Comparison of ENCODE assay signal across 14 cellular contexts in genomic region chr3:129312021-129312639, GRCh38. TPM values are rescaled to one million over a fixed set of nuclear protein-coding genes. Genes with fewer than 3 reads are reported as not detected.
DNase-seq lines count a peak whose midpoint lies in the region; ATAC-seq and TF ChIP-seq lines count a peak whose summit lies in the region.
"Had no signal": no experiment of that assay in that cellular context is flagged by ENCODE, and none has a peak within 500 bp of the region (broad histone marks: within the 10 kb centered on the region; RNA-seq: fewer than 3 reads in every experiment).

No MANE protein-coding gene starts in this region.

- H3K27ac ChIP-seq in esophagus squamous epithelium = peak overlapping the region in 3 of 4 donors; percentile 88 to 95 (median 91)

- WGBS in esophagus squamous epithelium, 2 donors = 68 to 74% methylated on average over 2 of the region's 2 CpGs

- H3K9me3 Mint-ChIP-seq in activated CD4-positive, alpha-beta T cell treated with anti-CD3 and anti-CD28 coated beads, Interleukin-2, amount 10 ng/mL, durations not matched to agents 7 days and 5 days = no peaks in the 10 kb centered on the region
- no peaks in the 10 kb centered on the region for H3K9me3 Mint-ChIP-seq in T-helper 1 cell treated with Interleukin-12 subunit alpha and Interleukin-12 subunit beta and Interleukin-4 antibody, amounts not matched to agents 30 μg/mL and 1 μg/mL, for 36 hours
- no peaks in the 10 kb centered on the region for H3K9me3 Mint-ChIP-seq in stimulated activated naive CD8-positive, alpha-beta T cell treated with anti-CD3 and anti-CD28 coated beads, Interleukin-15, amount 100 ng/mL, for 72 hours

- H3K4me1 Mint-ChIP-seq in activated CD4-positive, alpha-beta T cell treated with anti-CD3 and anti-CD28 coated beads, Interleukin-2, amount 10 ng/mL, durations not matched to agents 7 days and 5 days = peaks cover 39% of the 10 kb centered on the region
- peaks cover 28% of the 10 kb centered on the region for H3K4me1 Mint-ChIP-seq in T-helper 1 cell treated with Interleukin-12 subunit alpha and Interleukin-12 subunit beta and Interleukin-4 antibody, amounts not matched to agents 30 μg/mL and 1 μg/mL, for 36 hours (ENCODE audit: low read depth)
- H3K4me1 Mint-ChIP-seq in stimulated activated naive CD8-positive, alpha-beta T cell treated with anti-CD3 and anti-CD28 coated beads, Interleukin-15, amount 100 ng/mL, for 72 hours = peaks cover 58% of the 10 kb centered on the region

- CTCF ChIA-PET in activated CD4-positive, alpha-beta T cell treated with anti-CD3 and anti-CD28 coated beads, Interleukin-2, amount 10 ng/mL, durations not matched to agents 7 days and 5 days (lab: Charles Lee) = interaction anchor here (1.1 to 2.8 kb wide), 4 partner anchors 10 to 342 kb away, joined by 3 to 15 read pairs (median 8); no protein-coding TSS in a partner anchor

- peak; percentile 27 for DNase-seq in activated CD4-positive, alpha-beta T cell treated with anti-CD3 and anti-CD28 coated beads, Interleukin-2, amount 10 ng/mL, durations not matched to agents 7 days and 5 days
- no peak for DNase-seq in activated CD4-positive, alpha-beta T cell treated with anti-CD3 and anti-CD28 coated beads, Interleukin-2, amount 50 U/mL, for 4 hours
- DNase-seq in esophagus squamous epithelium (lab: John Stamatoyannopoulos, UW) = no peak
- peak; percentile 34 to 47 for DNase-seq in stimulated activated naive CD8-positive, alpha-beta T cell treated with anti-CD3 and anti-CD28 coated beads, Interleukin-15, amount 100 ng/mL, for 72 hours
- DNase-seq in H7 = no peak
- no peak for DNase-seq in NCI-H2029 (lab: John Stamatoyannopoulos, UW)
- DNase-seq: ACHN, DMS 273 treated with DMSO at 0.1 percent for 48 hours, Kasumi-1, kidney glomerular epithelial cell had no signal

- no peak overlapping the region for H3K4me3 ChIP-seq in esophagus squamous epithelium
- no peak overlapping the region for H3K4me3 ChIP-seq in H7 (ENCODE audit: insufficient read depth, low read depth, low read length)
- H3K4me3 ChIP-seq: smooth muscle cell, thyroid gland had no signal

- H3K4me3 Mint-ChIP-seq in activated CD4-positive, alpha-beta T cell treated with anti-CD3 and anti-CD28 coated beads, Interleukin-2, amount 10 ng/mL, durations not matched to agents 7 days and 5 days = no peak overlapping the region
- H3K4me3 Mint-ChIP-seq in T-helper 1 cell treated with Interleukin-12 subunit alpha and Interleukin-12 subunit beta and Interleukin-4 antibody, amounts not matched to agents 30 μg/mL and 1 μg/mL, for 36 hours = no peak overlapping the region
- no peak overlapping the region for H3K4me3 Mint-ChIP-seq in stimulated activated naive CD8-positive, alpha-beta T cell treated with anti-CD3 and anti-CD28 coated beads, Interleukin-15, amount 100 ng/mL, for 72 hours

- H3K27me3 ChIP-seq in esophagus squamous epithelium (no peaks in the 10 kb centered on the region), H7 (ENCODE audit: control insufficient read depth, insufficient read depth, low read length) (no peaks in the 10 kb centered on the region)
- H3K27me3 ChIP-seq: thyroid gland had no signal

- TF ChIP-seq CTCF in esophagus squamous epithelium (IDR thresholded peaks at IDR 0.05) = no peak

- H3K36me3 ChIP-seq in esophagus squamous epithelium = no peaks in the 10 kb centered on the region
- H3K36me3 ChIP-seq in H7 (replicated peaks; ENCODE audit: control insufficient read depth, insufficient read depth, low read length) = no peaks in the 10 kb centered on the region
- H3K36me3 ChIP-seq: thyroid gland had no signal

- H3K27me3 Mint-ChIP-seq in activated CD4-positive, alpha-beta T cell treated with anti-CD3 and anti-CD28 coated beads, Interleukin-2, amount 10 ng/mL, durations not matched to agents 7 days and 5 days = no peaks in the 10 kb centered on the region
- no peaks in the 10 kb centered on the region for H3K27me3 Mint-ChIP-seq in T-helper 1 cell treated with Interleukin-12 subunit alpha and Interleukin-12 subunit beta and Interleukin-4 antibody, amounts not matched to agents 30 μg/mL and 1 μg/mL, for 36 hours (ENCODE audit: low read depth)
- no peaks in the 10 kb centered on the region for H3K27me3 Mint-ChIP-seq in stimulated activated naive CD8-positive, alpha-beta T cell treated with anti-CD3 and anti-CD28 coated beads, Interleukin-15, amount 100 ng/mL, for 72 hours

- no peak for TF ChIP-seq POLR2A in esophagus squamous epithelium (IDR thresholded peaks at IDR 0.05)

- peaks cover 20 to 57% (median 36%) of the 10 kb centered on the region in 3 donors for H3K4me1 ChIP-seq in esophagus squamous epithelium

- ATAC-seq in stimulated activated naive CD8-positive, alpha-beta T cell treated with anti-CD3 and anti-CD28 coated beads, Interleukin-15, amount 100 ng/mL, for 72 hours = peak; percentile 38
- ATAC-seq in HG02870 (IDR thresholded peaks at IDR 0.05; ENCODE audit: unreplicated experiment) = no peak

- POLR2A ChIA-PET in activated CD4-positive, alpha-beta T cell treated with anti-CD3 and anti-CD28 coated beads, Interleukin-2, amount 10 ng/mL, durations not matched to agents 7 days and 5 days (lab: Charles Lee) = no interaction called here

- intact Hi-C loops in esophagus squamous epithelium (cut with DNase I) = no loop called here

- peaks cover 15% of the 10 kb centered on the region for H3K36me3 Mint-ChIP-seq in activated CD4-positive, alpha-beta T cell treated with anti-CD3 and anti-CD28 coated beads, Interleukin-2, amount 10 ng/mL, durations not matched to agents 7 days and 5 days (ENCODE audit: low read depth)
- peaks cover 8% of the 10 kb centered on the region for H3K36me3 Mint-ChIP-seq in T-helper 1 cell treated with Interleukin-12 subunit alpha and Interleukin-12 subunit beta and Interleukin-4 antibody, amounts not matched to agents 30 μg/mL and 1 μg/mL, for 36 hours (ENCODE audit: low read depth)

- no peaks in the 10 kb centered on the region for H3K9me3 ChIP-seq in esophagus squamous epithelium
- H3K9me3 ChIP-seq: thyroid gland had no signal

- peak overlapping the region; percentile 42 for H3K27ac Mint-ChIP-seq in activated CD4-positive, alpha-beta T cell treated with anti-CD3 and anti-CD28 coated beads, Interleukin-2, amount 10 ng/mL, durations not matched to agents 7 days and 5 days
- peak overlapping the region; percentile 78 for H3K27ac Mint-ChIP-seq in T-helper 1 cell treated with Interleukin-12 subunit alpha and Interleukin-12 subunit beta and Interleukin-4 antibody, amounts not matched to agents 30 μg/mL and 1 μg/mL, for 36 hours
- H3K27ac Mint-ChIP-seq in stimulated activated naive CD8-positive, alpha-beta T cell treated with anti-CD3 and anti-CD28 coated beads, Interleukin-15, amount 100 ng/mL, for 72 hours = no peak overlapping the region

RNA-seq across cellular contexts. Expression of gene HMCES, which starts 33.5 kb away (rescaled TPM):
- total RNA-seq in activated CD4-positive, alpha-beta T cell treated with anti-CD3 and anti-CD28 coated beads, Interleukin-2, amount 10 ng/mL, durations not matched to agents 7 days and 5 days = 10 to 100 TPM; 45.5 to 51.2 TPM
- total RNA-seq in esophagus squamous epithelium = 10 to 100 TPM; 24.2 to 32.7 (median 29.7) TPM
- 28.1 and 32.0 TPM in 2 replicates for total RNA-seq in H7 (2014; rRNA removed; shearing (Covaris generic))

Comparison
In these comparisons a context has a peak if more than half of its experiments do, and no peak if none do; other contexts are left out.
1. DNase-seq: peak in activated CD4-positive, alpha-beta T cell treated with anti-CD3 and anti-CD28 coated beads, Interleukin-2, amount 10 ng/mL, durations not matched to agents 7 days and 5 days (single experiment) and stimulated activated naive CD8-positive, alpha-beta T cell treated with anti-CD3 and anti-CD28 coated beads, Interleukin-15, amount 100 ng/mL, for 72 hours (2 of 2); none in activated CD4-positive, alpha-beta T cell treated with anti-CD3 and anti-CD28 coated beads, Interleukin-2, amount 50 U/mL, for 4 hours (0 of 2), esophagus squamous epithelium (single experiment), H7 (single experiment) and NCI-H2029 (single experiment).
2. H3K27ac Mint-ChIP-seq: peak in activated CD4-positive, alpha-beta T cell treated with anti-CD3 and anti-CD28 coated beads, Interleukin-2, amount 10 ng/mL, durations not matched to agents 7 days and 5 days (single experiment) and T-helper 1 cell treated with Interleukin-12 subunit alpha and Interleukin-12 subunit beta and Interleukin-4 antibody, amounts not matched to agents 30 μg/mL and 1 μg/mL, for 36 hours (single experiment); none in stimulated activated naive CD8-positive, alpha-beta T cell treated with anti-CD3 and anti-CD28 coated beads, Interleukin-15, amount 100 ng/mL, for 72 hours (0 of 2).